Comparison of ENCODE assay signal across 15 cellular contexts in the genomic region with DNA sequence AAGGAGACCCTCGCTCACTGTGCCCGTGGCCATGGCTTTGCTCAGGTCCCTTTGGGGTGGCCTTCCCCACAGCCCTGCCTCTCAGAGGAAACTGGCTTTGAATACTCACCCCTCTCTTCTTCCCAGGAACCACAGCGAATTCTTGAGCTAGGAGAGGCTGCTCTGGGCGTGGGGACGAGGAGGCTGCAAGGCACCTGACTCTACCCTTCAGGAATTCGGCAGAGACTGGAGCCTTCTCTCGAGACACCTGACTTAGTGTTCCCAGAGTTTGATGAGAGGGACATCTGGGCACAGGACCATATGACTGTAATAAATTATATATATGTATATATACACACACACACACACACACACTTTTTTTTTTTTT. TPM values are rescaled to one million over a fixed set of nuclear protein-coding genes. Genes with fewer than 3 reads are reported as not detected.
DNase-seq lines count a peak whose midpoint lies in the region; ATAC-seq and TF ChIP-seq lines count a peak whose summit lies in the region.
"Had no signal": no experiment of that assay in that cellular context is flagged by ENCODE, and none has a peak within 500 bp of the region (broad histone marks: within the 10 kb centered on the region; RNA-seq: fewer than 3 reads in every experiment).

No MANE protein-coding gene starts in this region.

- peaks cover 72% of the 10 kb centered on the region for H3K36me3 Mint-ChIP-seq in Caco-2 (ENCODE audit: insufficient read depth, unreplicated experiment)
- H3K36me3 Mint-ChIP-seq in progenitor cell of endocrine pancreas (ENCODE audit: insufficient read depth) = peaks cover 6% of the 10 kb centered on the region
- H3K36me3 Mint-ChIP-seq in nephron progenitor cell (ENCODE audit: low read depth) = no peaks in the 10 kb centered on the region

- intact Hi-C loops in Caco-2 (cut with micrococcal nuclease; ENCODE audit: unreplicated experiment) (loop anchor here (2.0 kb wide), 1 partner anchor 33 kb away; no protein-coding TSS in a partner anchor), dorsolateral prefrontal cortex (cut with DNase I) (no loop called here)

- peaks cover 49% of the 10 kb centered on the region for H3K4me1 ChIP-seq in Caco-2

- H3K27ac ChIP-seq in RWPE1 (no peak overlapping the region), dorsolateral prefrontal cortex (no peak overlapping the region)

- H3K4me1 Mint-ChIP-seq in Caco-2 (ENCODE audit: low read depth, unreplicated experiment) = peaks cover 37% of the 10 kb centered on the region
- H3K4me1 Mint-ChIP-seq in progenitor cell of endocrine pancreas (ENCODE audit: low read depth) = peaks cover 49% of the 10 kb centered on the region
- H3K4me1 Mint-ChIP-seq in nephron progenitor cell = peaks cover 8% of the 10 kb centered on the region

- DNase-seq in Caco-2 (peak; percentile 44 to 51), RWPE1 (ENCODE audit: low spot score) (peak; percentile 72), iPS-NIHi11 (ENCODE audit: low spot score) (peak; percentile 28), progenitor cell of endocrine pancreas (ENCODE audit: low spot score, unreplicated experiment) (no peak), nephron progenitor cell (no peak), NCI-H2081 (lab: John Stamatoyannopoulos, UW) (no peak), dorsolateral prefrontal cortex (no peak)
- DNase-seq: activated CD8-positive, alpha-beta T cell treated with anti-CD3 and anti-CD28 coated beads for 36 hours; foreskin melanocyte; HFFc6; MV-4-11; retina had no signal

- H3K9me3 ChIP-seq in Caco-2 = no peaks in the 10 kb centered on the region

- H3K27ac Mint-ChIP-seq in Caco-2 (ENCODE audit: unreplicated experiment) = peak overlapping the region; percentile 81
- peak overlapping the region; percentile 93 for H3K27ac Mint-ChIP-seq in progenitor cell of endocrine pancreas
- H3K27ac Mint-ChIP-seq in nephron progenitor cell = no peak overlapping the region
- H3K27ac Mint-ChIP-seq: activated CD8-positive, alpha-beta T cell treated with anti-CD3 and anti-CD28 coated beads for 36 hours; activated T-helper 1 cell treated with anti-CD3 and anti-CD28 coated beads, Interleukin-12 subunit alpha, Interleukin-12 subunit beta, Interleukin-2, Interleukin-4 antibody, amounts not matched to agents 30 ng/mL and 10 ng/mL and 1 ng/mL, durations not matched to agents 14 hours and 24 hours and 36 hours; HFFc6 had no signal

- H3K4me3 Mint-ChIP-seq in Caco-2 (ENCODE audit: unreplicated experiment) = no peak overlapping the region
- H3K4me3 Mint-ChIP-seq in progenitor cell of endocrine pancreas (ENCODE audit: low read depth) = no peak overlapping the region
- no peak overlapping the region for H3K4me3 Mint-ChIP-seq in nephron progenitor cell
- H3K4me3 Mint-ChIP-seq: activated CD8-positive, alpha-beta T cell treated with anti-CD3 and anti-CD28 coated beads for 36 hours; activated T-helper 1 cell treated with anti-CD3 and anti-CD28 coated beads, Interleukin-12 subunit alpha, Interleukin-12 subunit beta, Interleukin-2, Interleukin-4 antibody, amounts not matched to agents 30 ng/mL and 10 ng/mL and 1 ng/mL, durations not matched to agents 14 hours and 24 hours and 36 hours; HFFc6; neural crest cell had no signal

- CTCF ChIA-PET in Caco-2 (lab: Charles Lee) = interaction anchor here (0.8 to 1.0 kb wide), 2 partner anchors 12 to 70 kb away, joined by 3 to 4 read pairs; no protein-coding TSS in a partner anchor
- CTCF ChIA-PET in RWPE1 (lab: Yijun Ruan, JAX) = interaction anchor here (0.5 to 0.6 kb wide), 2 partner anchors 18 to 1003 kb away, joined by 3 to 4 read pairs; no protein-coding TSS in a partner anchor

- H3K27me3 ChIP-seq in Caco-2 (replicated peaks; ENCODE audit: control insufficient read depth, insufficient read depth, low read length) (no peaks in the 10 kb centered on the region), dorsolateral prefrontal cortex (no peaks in the 10 kb centered on the region)

- H3K27me3 Mint-ChIP-seq in Caco-2 (ENCODE audit: insufficient read depth, unreplicated experiment) (no peaks in the 10 kb centered on the region), progenitor cell of endocrine pancreas (no peaks in the 10 kb centered on the region), nephron progenitor cell (ENCODE audit: low read depth, poor library complexity) (peaks cover 22% of the 10 kb centered on the region)
- H3K27me3 Mint-ChIP-seq: activated CD8-positive, alpha-beta T cell treated with anti-CD3 and anti-CD28 coated beads for 36 hours had no signal

- no peaks in the 10 kb centered on the region for H3K9me3 Mint-ChIP-seq in Caco-2 (ENCODE audit: unreplicated experiment)
- H3K9me3 Mint-ChIP-seq in progenitor cell of endocrine pancreas (ENCODE audit: low read depth) = no peaks in the 10 kb centered on the region
- H3K9me3 Mint-ChIP-seq in nephron progenitor cell = no peaks in the 10 kb centered on the region
- H3K9me3 Mint-ChIP-seq: activated CD8-positive, alpha-beta T cell treated with anti-CD3 and anti-CD28 coated beads for 36 hours; activated T-helper 1 cell treated with anti-CD3 and anti-CD28 coated beads, Interleukin-12 subunit alpha, Interleukin-12 subunit beta, Interleukin-2, Interleukin-4 antibody, amounts not matched to agents 30 ng/mL and 10 ng/mL and 1 ng/mL, durations not matched to agents 14 hours and 24 hours and 36 hours; HFFc6; neural crest cell had no signal

- TF ChIP-seq CTCF in Caco-2 (IDR thresholded peaks at IDR 0.05; ENCODE audit: insufficient read depth in 1 of 2, low read depth in 1 of 2, low read length in 1 of 2, severe bottlenecking in 1 of 2, unreplicated experiment in 1 of 2) (no peak), RWPE1 (conservative IDR thresholded peaks at IDR 0.05; ENCODE audit: low read depth) (no peak), progenitor cell of endocrine pancreas (IDR thresholded peaks at IDR 0.05; ENCODE audit: unreplicated experiment) (no peak), nephron progenitor cell (IDR thresholded peaks at IDR 0.05) (no peak), dorsolateral prefrontal cortex (IDR thresholded peaks at IDR 0.05 in 54 of 56, conservative IDR thresholded peaks at IDR 0.05 in 2 of 56; ENCODE audit: low read depth in 1 of 56, partially characterized antibody in 56 of 56) (no peak)

- no peaks in the 10 kb centered on the region; the same call in 1 of the 2 replicates for H3K36me3 ChIP-seq in Caco-2 (ENCODE audit: control insufficient read depth, insufficient read depth, low read length)

- BruUV-seq in Caco-2 (replicated peaks; lab: Mats Ljungman, UMichigan) = no TSS peak

- POLR2A ChIA-PET in Caco-2 (lab: Charles Lee) = interaction anchor here (0.6 kb wide), 1 partner anchor 13 kb away, joined by 6 read pairs; no protein-coding TSS in a partner anchor
- POLR2A ChIA-PET in RWPE1 (lab: Yijun Ruan, JAX; ENCODE audit: low non-redundant PET) = interaction anchor here (0.5 to 1.1 kb wide), 3 partner anchors 16 to 49 kb away, joined by 3 to 4 read pairs (median 3); partner anchors contain the start of gene TSEN54

- no peak for ATAC-seq in GM21526 (IDR thresholded peaks at IDR 0.05; ENCODE audit: low FRiP score, unreplicated experiment)
- ATAC-seq: activated CD8-positive, alpha-beta T cell treated with anti-CD3 and anti-CD28 coated beads for 36 hours had no signal

- no peak overlapping the region for H3K4me3 ChIP-seq in Caco-2 (ENCODE audit: low read depth, low read length)
- H3K4me3 ChIP-seq in dorsolateral prefrontal cortex = no peak overlapping the region

RNA-seq across cellular contexts. Expression of gene LLGL2, which starts 6.2 kb away (rescaled TPM):
- total RNA-seq in Caco-2 (2022) (165 and 179 TPM in 2 replicates), progenitor cell of endocrine pancreas (232 and 235 TPM in 2 replicates), dorsolateral prefrontal cortex (10 to 100 TPM in 65 of 120 experiments, 1 to 10 TPM in 55; 3.2 to 31.5 (median 10.6) TPM)

RNA-seq across cellular contexts. Expression of gene TSEN54, which starts 15.4 kb away (rescaled TPM):
- total RNA-seq in Caco-2 (2022) = 71.3 and 74.5 TPM in 2 replicates
- 56.0 and 56.4 TPM in 2 replicates for total RNA-seq in progenitor cell of endocrine pancreas
- total RNA-seq in dorsolateral prefrontal cortex = 10 to 100 TPM; 14.4 to 45.4 (median 27.2) TPM

RNA-seq across cellular contexts. Expression of gene CASKIN2, which starts 16.4 kb away (rescaled TPM):
- total RNA-seq in Caco-2 (2022) (41.8 and 48.9 TPM in 2 replicates), progenitor cell of endocrine pancreas (47.6 and 50.6 TPM in 2 replicates), dorsolateral prefrontal cortex (10 to 100 TPM; 23.3 to 80.3 (median 41.6) TPM)

RNA-seq across cellular contexts. Expression of gene MYO15B, which starts 55.9 kb away (rescaled TPM):
- total RNA-seq in Caco-2 (2022) (12.3 and 24.4 TPM in 2 replicates), progenitor cell of endocrine pancreas (336 and 337 TPM in 2 replicates), dorsolateral prefrontal cortex (100 to 1,000 TPM in 71 of 120 experiments, 10 to 100 TPM in 49; 51.8 to 266 (median 108) TPM)

Comparison
In these comparisons a context has a peak if more than half of its experiments do, and no peak if none do; other contexts are left out.
1. DNase-seq: peak in Caco-2 (2 of 2), RWPE1 (single experiment) and iPS-NIHi11 (single experiment); none in progenitor cell of endocrine pancreas (single experiment), nephron progenitor cell (single experiment), NCI-H2081 (0 of 2) and dorsolateral prefrontal cortex (0 of 10).